In genomic region chr5:143527808-143528207, GRCh38 we compare ENCODE assay signal across 17 cellular contexts.
A peak's percentile ranks its signal among the peaks of the same experiment; 100 is the strongest.
DNase-seq lines count a peak whose midpoint lies in the region; ATAC-seq, FAIRE-seq and TF ChIP-seq lines count a peak whose summit lies in the region.
"Had no signal": no experiment of that assay in that cellular context is flagged by ENCODE, and none has a peak within 500 bp of the region (broad histone marks: within the 10 kb centered on the region; RNA-seq: fewer than 3 reads in every experiment).

No MANE protein-coding gene starts in this region.

- ATAC-seq in HG02623 (IDR thresholded peaks at IDR 0.05; ENCODE audit: unreplicated experiment) (peak; percentile 53), RWPE2 (ENCODE audit: low read depth) (peak; percentile 46; the same call in 2 of the 3 replicates)
- ATAC-seq: activated CD4-positive, CD25-positive, alpha-beta regulatory T cell treated with anti-CD3 and anti-CD28 coated beads, Interleukin-2, amount 50 U/mL, for 24 hours; effector memory CD8-positive, alpha-beta T cell; gastroesophageal sphincter; left colon; naive thymus-derived CD4-positive, alpha-beta T cell had no signal

- no peak overlapping the region for H3K4me3 Mint-ChIP-seq in glutamatergic neuron (ENCODE audit: unreplicated experiment)
- no peak overlapping the region for H3K4me3 Mint-ChIP-seq in activated T-helper 2 cell treated with anti-CD3 and anti-CD28 coated beads, Interferon-gamma antibody, Interleukin-2, Interleukin-4, amounts not matched to agents 10 μg/mL and 5 μg/mL and 100 μg/mL, durations not matched to agents 14 hours and 24 hours and 36 hours (ENCODE audit: low read depth)
- H3K4me3 Mint-ChIP-seq: effector memory CD8-positive, alpha-beta T cell; H9; naive thymus-derived CD4-positive, alpha-beta T cell had no signal

- intact Hi-C loops in activated T-helper 2 cell treated with anti-CD3 and anti-CD28 coated beads, Interferon-gamma antibody, Interleukin-2, Interleukin-4, amounts not matched to agents 10 μg/mL and 5 μg/mL and 100 μg/mL, durations not matched to agents 14 hours and 24 hours and 36 hours (cut with micrococcal nuclease), result no loop called here

- FAIRE-seq in GM12892 (lab: Jason Lieb, UNC), result no peak

- DNase-seq in EL (peak; percentile 49), RWPE2 (ENCODE audit: low spot score) (no peak), glutamatergic neuron (peak; percentile 12), cerebellum (ENCODE audit: low spot score) (no peak), GM12892 (ENCODE audit: insufficient read length) (no peak), T1000 (lab: John Stamatoyannopoulos, UW) (no peak)
- no peak for DNase-seq in activated T-helper 2 cell treated with anti-CD3 and anti-CD28 coated beads, Interferon-gamma antibody, Interleukin-2, Interleukin-4, amounts not matched to agents 10 μg/mL and 5 μg/mL and 100 μg/mL, durations not matched to agents 14 hours and 24 hours and 36 hours (ENCODE audit: low spot score)
- DNase-seq: aorta; effector memory CD8-positive, alpha-beta T cell; H9; left colon; naive thymus-derived CD4-positive, alpha-beta T cell; stomach had no signal

- no peaks in the 10 kb centered on the region for H3K4me1 ChIP-seq in RWPE2 (ENCODE audit: insufficient read depth, poor library complexity, severe bottlenecking)
- H3K4me1 ChIP-seq: gastroesophageal sphincter, right atrium auricular region, stomach had no signal

- no peak overlapping the region for H3K4me3 ChIP-seq in RWPE2 (ENCODE audit: severe bottlenecking)
- H3K4me3 ChIP-seq: gastroesophageal sphincter, right atrium auricular region, stomach had no signal

- TF ChIP-seq POLR2A in GM12892 (IDR thresholded peaks at IDR 0.05; ENCODE audit: low read depth, low read length), result no peak

- no peaks in the 10 kb centered on the region for H3K9me3 ChIP-seq in RWPE2 (ENCODE audit: severe bottlenecking)
- H3K9me3 ChIP-seq: gastroesophageal sphincter, right atrium auricular region, stomach had no signal

- H3K9me3 Mint-ChIP-seq in glutamatergic neuron (ENCODE audit: unreplicated experiment), result no peaks in the 10 kb centered on the region
- no peaks in the 10 kb centered on the region for H3K9me3 Mint-ChIP-seq in activated T-helper 2 cell treated with anti-CD3 and anti-CD28 coated beads, Interferon-gamma antibody, Interleukin-2, Interleukin-4, amounts not matched to agents 10 μg/mL and 5 μg/mL and 100 μg/mL, durations not matched to agents 14 hours and 24 hours and 36 hours
- H3K9me3 Mint-ChIP-seq: effector memory CD8-positive, alpha-beta T cell had no signal

- TF ChIP-seq CTCF in RWPE2 (IDR thresholded peaks at IDR 0.05; ENCODE audit: poor library complexity, severe bottlenecking) (no peak), glutamatergic neuron (IDR thresholded peaks at IDR 0.05; ENCODE audit: partially characterized antibody, unreplicated experiment) (no peak)

- H3K27me3 Mint-ChIP-seq in glutamatergic neuron (ENCODE audit: unreplicated experiment), result no peaks in the 10 kb centered on the region
- H3K27me3 Mint-ChIP-seq in activated T-helper 2 cell treated with anti-CD3 and anti-CD28 coated beads, Interferon-gamma antibody, Interleukin-2, Interleukin-4, amounts not matched to agents 10 μg/mL and 5 μg/mL and 100 μg/mL, durations not matched to agents 14 hours and 24 hours and 36 hours (ENCODE audit: low read depth), result no peaks in the 10 kb centered on the region

- no peak overlapping the region for H3K27ac ChIP-seq in RWPE2 (ENCODE audit: poor library complexity, severe bottlenecking)
- H3K27ac ChIP-seq: gastroesophageal sphincter, right atrium auricular region, stomach had no signal

- no peaks in the 10 kb centered on the region for H3K27me3 ChIP-seq in RWPE2 (ENCODE audit: insufficient read depth, poor library complexity, severe bottlenecking)
- H3K27me3 ChIP-seq: gastroesophageal sphincter, right atrium auricular region, stomach had no signal

- no peak overlapping the region for H3K27ac Mint-ChIP-seq in glutamatergic neuron (ENCODE audit: unreplicated experiment)
- H3K27ac Mint-ChIP-seq in activated T-helper 2 cell treated with anti-CD3 and anti-CD28 coated beads, Interferon-gamma antibody, Interleukin-2, Interleukin-4, amounts not matched to agents 10 μg/mL and 5 μg/mL and 100 μg/mL, durations not matched to agents 14 hours and 24 hours and 36 hours, result no peak overlapping the region
- H3K27ac Mint-ChIP-seq: effector memory CD8-positive, alpha-beta T cell; H9 had no signal

- peaks cover 7% of the 10 kb centered on the region for H3K4me1 Mint-ChIP-seq in glutamatergic neuron (ENCODE audit: low read depth, unreplicated experiment)
- H3K4me1 Mint-ChIP-seq in activated T-helper 2 cell treated with anti-CD3 and anti-CD28 coated beads, Interferon-gamma antibody, Interleukin-2, Interleukin-4, amounts not matched to agents 10 μg/mL and 5 μg/mL and 100 μg/mL, durations not matched to agents 14 hours and 24 hours and 36 hours (ENCODE audit: low read depth), result no peaks in the 10 kb centered on the region
- H3K4me1 Mint-ChIP-seq: H9; naive thymus-derived CD4-positive, alpha-beta T cell had no signal

- no peaks in the 10 kb centered on the region for H3K36me3 ChIP-seq in RWPE2 (ENCODE audit: low read depth)
- H3K36me3 ChIP-seq: gastroesophageal sphincter, right atrium auricular region, stomach had no signal

- no peaks in the 10 kb centered on the region for H3K36me3 Mint-ChIP-seq in glutamatergic neuron (ENCODE audit: unreplicated experiment)
- H3K36me3 Mint-ChIP-seq in activated T-helper 2 cell treated with anti-CD3 and anti-CD28 coated beads, Interferon-gamma antibody, Interleukin-2, Interleukin-4, amounts not matched to agents 10 μg/mL and 5 μg/mL and 100 μg/mL, durations not matched to agents 14 hours and 24 hours and 36 hours (ENCODE audit: low read depth), result no peaks in the 10 kb centered on the region
- H3K36me3 Mint-ChIP-seq: naive thymus-derived CD4-positive, alpha-beta T cell had no signal

Comparison
In these comparisons a context has a peak if more than half of its experiments do, and no peak if none do; other contexts are left out.
1. DNase-seq: peak in EL (single experiment) and glutamatergic neuron (single experiment); none in RWPE2 (single experiment), cerebellum (single experiment), GM12892 (single experiment), activated T-helper 2 cell treated with anti-CD3 and anti-CD28 coated beads, Interferon-gamma antibody, Interleukin-2, Interleukin-4, amounts not matched to agents 10 μg/mL and 5 μg/mL and 100 μg/mL, durations not matched to agents 14 hours and 24 hours and 36 hours (single experiment) and T1000 (single experiment).